ENCODE assay signal across 8 cellular contexts in the genomic region with DNA sequence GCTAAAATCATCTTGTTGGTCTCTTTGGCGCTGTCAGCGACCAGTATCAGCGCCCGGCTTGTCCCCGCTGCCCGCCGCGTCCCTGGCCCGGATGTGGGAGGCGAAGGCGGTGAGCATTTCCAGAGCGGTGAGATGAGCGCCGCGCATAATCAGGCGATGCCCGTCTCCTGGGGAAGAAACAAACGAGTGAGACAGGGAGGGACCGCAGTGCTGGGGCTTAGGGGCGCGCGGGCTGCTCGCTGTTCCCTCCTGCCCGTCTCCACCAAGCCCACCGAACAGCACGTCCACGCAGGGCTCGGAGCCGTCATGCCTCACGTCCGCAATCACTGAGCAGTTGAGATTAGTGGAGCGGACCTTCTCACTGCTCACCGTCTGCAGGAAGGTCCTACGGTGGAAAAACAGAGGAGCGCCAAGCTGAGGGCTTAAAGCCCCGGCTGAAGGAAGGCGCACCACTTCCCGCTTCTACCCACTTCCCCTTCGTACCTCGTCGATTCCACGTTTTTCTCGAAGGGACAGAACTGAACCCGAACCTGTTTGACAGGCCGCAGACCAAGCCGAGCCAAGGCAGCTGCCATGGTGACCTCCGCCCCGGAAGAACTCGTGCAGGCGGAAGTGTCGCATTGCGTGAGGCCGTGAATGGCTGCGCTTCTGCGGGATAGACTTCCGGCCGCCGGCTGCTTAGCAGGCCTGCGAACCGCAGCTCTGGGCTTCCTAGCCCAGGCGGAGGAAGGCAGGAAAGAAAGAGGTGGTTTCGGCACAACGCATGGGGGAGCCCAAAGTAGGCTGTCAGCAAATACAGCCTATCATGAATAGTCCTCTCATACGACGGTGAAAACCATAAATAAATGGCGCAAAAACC. TPM values are rescaled to one million over a fixed set of nuclear protein-coding genes. Genes with fewer than 3 reads are reported as not detected.
DNase-seq lines count a peak whose midpoint lies in the region; FAIRE-seq and TF ChIP-seq lines count a peak whose summit lies in the region.

A gene (minus strand): TSS at position 595 of the 859 bp plus-strand sequence. CDS start 20 bp downstream, at position 575.

- peak within 1 kb of the TSS; percentile 94 for H3K4me3 Mint-ChIP-seq in mesothelial cell of epicardium

- no peaks in the 10 kb centered on the region for H3K79me2 ChIP-seq in OCI-LY1 (ENCODE audit: insufficient read depth, low read length)

- H3K4me3 ChIP-seq in OCI-LY1 (ENCODE audit: low read depth, low read length, poor library complexity, severe bottlenecking), result peak within 1 kb of the TSS; percentile 84

- H3K4me1 ChIP-seq in OCI-LY1 (ENCODE audit: insufficient read depth, low read length, severe bottlenecking), result peaks cover 21% of the 10 kb centered on the region

- DNase-seq in COLO829 (ENCODE audit: low spot score) (peak; percentile 47), GM20000 (ENCODE audit: low spot score) (peak; percentile 86), HTR-8/SVneo (ENCODE audit: insufficient read length, low spot score) (peak; percentile 82), mesothelial cell of epicardium (ENCODE audit: low spot score in 2 of 2, unreplicated experiment in 2 of 2) (peak; percentile 89 to 94)
- peak; percentile 88 for DNase-seq in activated CD8-positive, alpha-beta memory T cell treated with anti-CD3 and anti-CD28 coated beads, Interleukin-2, amount 50 U/mL, for 24 hours (ENCODE audit: extremely low read depth)
- DNase-seq in stimulated activated CD8-positive, alpha-beta memory T cell treated with anti-CD3 and anti-CD28 coated beads, Interleukin-15, amount 100 ng/mL, for 4 hours (ENCODE audit: low read depth in 2 of 2), result peak; percentile 85 to 88

- H3K27me3 ChIP-seq in OCI-LY1 (ENCODE audit: insufficient read depth, low read length), result no peaks in the 10 kb centered on the region

- peak within 1 kb of the TSS; percentile 85 for H3K9ac ChIP-seq in OCI-LY1 (ENCODE audit: low read length)

- H3K4me2 ChIP-seq in OCI-LY1 (ENCODE audit: low read length), result peak within 1 kb of the TSS; percentile 99

- H3K9me3 Mint-ChIP-seq in mesothelial cell of epicardium, result no peaks in the 10 kb centered on the region

- H2AFZ ChIP-seq in OCI-LY1 (ENCODE audit: low read length), result no peak within 1 kb of the TSS

- peak within 1 kb of the TSS; percentile 89 for H3K27ac ChIP-seq in OCI-LY1 (ENCODE audit: low read depth, low read length, poor library complexity, severe bottlenecking)

- H3K36me3 Mint-ChIP-seq in mesothelial cell of epicardium, result peaks cover 5% of the 10 kb centered on the region

- H3K9me2 ChIP-seq in OCI-LY1 (ENCODE audit: low read depth, low read length), result no peaks in the 10 kb centered on the region

- in situ Hi-C loops in endometrial microvascular endothelial cells (cut with HindIII; ENCODE audit: inconsistent ontology term, low pct_unique_long_range_greater_than_20kb, low sequenced_read_pairs), result no loop called here

- H3K9me3 ChIP-seq in OCI-LY1 (ENCODE audit: low read length), result no peaks in the 10 kb centered on the region

- H4K20me1 ChIP-seq in OCI-LY1 (ENCODE audit: insufficient read depth, low read length), result no peaks in the 10 kb centered on the region

- no peaks in the 10 kb centered on the region for H3F3A ChIP-seq in OCI-LY1 (ENCODE audit: insufficient read depth, low read length)

- no peaks in the 10 kb centered on the region for H3K27me3 Mint-ChIP-seq in mesothelial cell of epicardium (ENCODE audit: low read depth)

- peak within 1 kb of the TSS; percentile 99 for H3K27ac Mint-ChIP-seq in mesothelial cell of epicardium

- FAIRE-seq in HTR-8/SVneo (lab: Jason Lieb, UNC), result peak; percentile 90

- H3K36me3 ChIP-seq in OCI-LY1 (ENCODE audit: insufficient read depth, low read length), result peaks cover 17% of the 10 kb centered on the region

- TF ChIP-seq CTCF in GM20000 (IDR thresholded peaks at IDR 0.05; ENCODE audit: extremely low read depth, missing control alignments) (no peak), OCI-LY1 (IDR thresholded peaks at IDR 0.05; ENCODE audit: low read length) (no peak), mesothelial cell of epicardium (IDR thresholded peaks at IDR 0.05; ENCODE audit: unreplicated experiment) (no peak)

- H3K4me1 Mint-ChIP-seq in mesothelial cell of epicardium, result peaks cover 18% of the 10 kb centered on the region

RNA-seq across cellular contexts. Expression of the gene that starts here (rescaled TPM):
- 29.5 TPM for total RNA-seq in endometrial microvascular endothelial cells (ENCODE audit: inconsistent ontology term)
- total RNA-seq in mesothelial cell of epicardium, result 57.6 to 69.3 TPM (median 62.5 TPM) in 3 replicates

Comparison
In these comparisons a context has a peak if more than half of its experiments do, and no peak if none do; other contexts are left out.
1. Peak in every context shown above with its lines: DNase-seq, H3K4me3 ChIP-seq and H3K27ac ChIP-seq.